1 cellular context compared by ENCODE assay signal in the genomic region with DNA sequence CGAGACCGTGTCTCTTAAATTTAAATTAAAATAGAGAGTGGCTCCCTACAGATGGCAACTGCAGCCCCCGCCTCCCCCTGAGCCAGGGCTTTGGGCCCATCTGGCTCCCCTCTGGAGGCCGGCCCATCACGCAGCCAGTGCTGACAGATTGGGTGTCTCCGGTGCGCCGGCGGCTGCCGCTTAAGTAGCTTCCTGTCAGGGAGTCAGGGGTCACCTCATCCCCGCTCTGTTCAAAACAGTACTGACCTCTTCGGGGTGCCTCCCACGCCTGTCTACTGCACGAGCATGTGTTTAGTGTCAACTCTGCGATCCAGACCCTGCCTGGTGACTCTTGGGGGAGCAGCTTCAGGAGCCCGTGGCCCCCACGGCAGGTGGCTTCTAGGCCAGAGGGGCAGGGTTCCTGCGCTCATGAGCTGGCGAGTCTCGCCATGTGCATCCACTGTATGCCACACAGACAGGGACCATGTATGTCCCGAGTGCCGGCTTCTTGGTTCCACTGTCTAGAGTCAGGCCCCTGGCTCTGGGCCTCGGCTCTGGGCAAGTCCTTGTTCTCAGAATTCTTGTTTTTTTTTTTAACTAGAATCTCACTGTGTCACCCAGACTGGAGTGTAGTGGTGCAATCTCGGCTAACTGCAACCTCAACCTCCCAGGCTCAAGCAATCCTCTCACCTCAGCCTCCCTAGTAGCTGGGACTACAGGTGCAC.
TF ChIP-seq lines count a peak whose summit lies in the region.

No MANE protein-coding gene starts in this region.

TF ChIP-seq in GM23338, 12 proteins besides CTCF, POLR2A, EP300 and RAD21:
- TF ChIP-seq, protein P1, sequence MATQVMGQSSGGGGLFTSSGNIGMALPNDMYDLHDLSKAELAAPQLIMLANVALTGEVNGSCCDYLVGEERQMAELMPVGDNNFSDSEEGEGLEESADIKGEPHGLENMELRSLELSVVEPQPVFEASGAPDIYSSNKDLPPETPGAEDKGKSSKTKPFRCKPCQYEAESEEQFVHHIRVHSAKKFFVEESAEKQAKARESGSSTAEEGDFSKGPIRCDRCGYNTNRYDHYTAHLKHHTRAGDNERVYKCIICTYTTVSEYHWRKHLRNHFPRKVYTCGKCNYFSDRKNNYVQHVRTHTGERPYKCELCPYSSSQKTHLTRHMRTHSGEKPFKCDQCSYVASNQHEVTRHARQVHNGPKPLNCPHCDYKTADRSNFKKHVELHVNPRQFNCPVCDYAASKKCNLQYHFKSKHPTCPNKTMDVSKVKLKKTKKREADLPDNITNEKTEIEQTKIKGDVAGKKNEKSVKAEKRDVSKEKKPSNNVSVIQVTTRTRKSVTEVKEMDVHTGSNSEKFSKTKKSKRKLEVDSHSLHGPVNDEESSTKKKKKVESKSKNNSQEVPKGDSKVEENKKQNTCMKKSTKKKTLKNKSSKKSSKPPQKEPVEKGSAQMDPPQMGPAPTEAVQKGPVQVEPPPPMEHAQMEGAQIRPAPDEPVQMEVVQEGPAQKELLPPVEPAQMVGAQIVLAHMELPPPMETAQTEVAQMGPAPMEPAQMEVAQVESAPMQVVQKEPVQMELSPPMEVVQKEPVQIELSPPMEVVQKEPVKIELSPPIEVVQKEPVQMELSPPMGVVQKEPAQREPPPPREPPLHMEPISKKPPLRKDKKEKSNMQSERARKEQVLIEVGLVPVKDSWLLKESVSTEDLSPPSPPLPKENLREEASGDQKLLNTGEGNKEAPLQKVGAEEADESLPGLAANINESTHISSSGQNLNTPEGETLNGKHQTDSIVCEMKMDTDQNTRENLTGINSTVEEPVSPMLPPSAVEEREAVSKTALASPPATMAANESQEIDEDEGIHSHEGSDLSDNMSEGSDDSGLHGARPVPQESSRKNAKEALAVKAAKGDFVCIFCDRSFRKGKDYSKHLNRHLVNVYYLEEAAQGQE (IDR thresholded peaks at IDR 0.05; ENCODE audit: unreplicated experiment): no peak
- TF ChIP-seq, protein P2, sequence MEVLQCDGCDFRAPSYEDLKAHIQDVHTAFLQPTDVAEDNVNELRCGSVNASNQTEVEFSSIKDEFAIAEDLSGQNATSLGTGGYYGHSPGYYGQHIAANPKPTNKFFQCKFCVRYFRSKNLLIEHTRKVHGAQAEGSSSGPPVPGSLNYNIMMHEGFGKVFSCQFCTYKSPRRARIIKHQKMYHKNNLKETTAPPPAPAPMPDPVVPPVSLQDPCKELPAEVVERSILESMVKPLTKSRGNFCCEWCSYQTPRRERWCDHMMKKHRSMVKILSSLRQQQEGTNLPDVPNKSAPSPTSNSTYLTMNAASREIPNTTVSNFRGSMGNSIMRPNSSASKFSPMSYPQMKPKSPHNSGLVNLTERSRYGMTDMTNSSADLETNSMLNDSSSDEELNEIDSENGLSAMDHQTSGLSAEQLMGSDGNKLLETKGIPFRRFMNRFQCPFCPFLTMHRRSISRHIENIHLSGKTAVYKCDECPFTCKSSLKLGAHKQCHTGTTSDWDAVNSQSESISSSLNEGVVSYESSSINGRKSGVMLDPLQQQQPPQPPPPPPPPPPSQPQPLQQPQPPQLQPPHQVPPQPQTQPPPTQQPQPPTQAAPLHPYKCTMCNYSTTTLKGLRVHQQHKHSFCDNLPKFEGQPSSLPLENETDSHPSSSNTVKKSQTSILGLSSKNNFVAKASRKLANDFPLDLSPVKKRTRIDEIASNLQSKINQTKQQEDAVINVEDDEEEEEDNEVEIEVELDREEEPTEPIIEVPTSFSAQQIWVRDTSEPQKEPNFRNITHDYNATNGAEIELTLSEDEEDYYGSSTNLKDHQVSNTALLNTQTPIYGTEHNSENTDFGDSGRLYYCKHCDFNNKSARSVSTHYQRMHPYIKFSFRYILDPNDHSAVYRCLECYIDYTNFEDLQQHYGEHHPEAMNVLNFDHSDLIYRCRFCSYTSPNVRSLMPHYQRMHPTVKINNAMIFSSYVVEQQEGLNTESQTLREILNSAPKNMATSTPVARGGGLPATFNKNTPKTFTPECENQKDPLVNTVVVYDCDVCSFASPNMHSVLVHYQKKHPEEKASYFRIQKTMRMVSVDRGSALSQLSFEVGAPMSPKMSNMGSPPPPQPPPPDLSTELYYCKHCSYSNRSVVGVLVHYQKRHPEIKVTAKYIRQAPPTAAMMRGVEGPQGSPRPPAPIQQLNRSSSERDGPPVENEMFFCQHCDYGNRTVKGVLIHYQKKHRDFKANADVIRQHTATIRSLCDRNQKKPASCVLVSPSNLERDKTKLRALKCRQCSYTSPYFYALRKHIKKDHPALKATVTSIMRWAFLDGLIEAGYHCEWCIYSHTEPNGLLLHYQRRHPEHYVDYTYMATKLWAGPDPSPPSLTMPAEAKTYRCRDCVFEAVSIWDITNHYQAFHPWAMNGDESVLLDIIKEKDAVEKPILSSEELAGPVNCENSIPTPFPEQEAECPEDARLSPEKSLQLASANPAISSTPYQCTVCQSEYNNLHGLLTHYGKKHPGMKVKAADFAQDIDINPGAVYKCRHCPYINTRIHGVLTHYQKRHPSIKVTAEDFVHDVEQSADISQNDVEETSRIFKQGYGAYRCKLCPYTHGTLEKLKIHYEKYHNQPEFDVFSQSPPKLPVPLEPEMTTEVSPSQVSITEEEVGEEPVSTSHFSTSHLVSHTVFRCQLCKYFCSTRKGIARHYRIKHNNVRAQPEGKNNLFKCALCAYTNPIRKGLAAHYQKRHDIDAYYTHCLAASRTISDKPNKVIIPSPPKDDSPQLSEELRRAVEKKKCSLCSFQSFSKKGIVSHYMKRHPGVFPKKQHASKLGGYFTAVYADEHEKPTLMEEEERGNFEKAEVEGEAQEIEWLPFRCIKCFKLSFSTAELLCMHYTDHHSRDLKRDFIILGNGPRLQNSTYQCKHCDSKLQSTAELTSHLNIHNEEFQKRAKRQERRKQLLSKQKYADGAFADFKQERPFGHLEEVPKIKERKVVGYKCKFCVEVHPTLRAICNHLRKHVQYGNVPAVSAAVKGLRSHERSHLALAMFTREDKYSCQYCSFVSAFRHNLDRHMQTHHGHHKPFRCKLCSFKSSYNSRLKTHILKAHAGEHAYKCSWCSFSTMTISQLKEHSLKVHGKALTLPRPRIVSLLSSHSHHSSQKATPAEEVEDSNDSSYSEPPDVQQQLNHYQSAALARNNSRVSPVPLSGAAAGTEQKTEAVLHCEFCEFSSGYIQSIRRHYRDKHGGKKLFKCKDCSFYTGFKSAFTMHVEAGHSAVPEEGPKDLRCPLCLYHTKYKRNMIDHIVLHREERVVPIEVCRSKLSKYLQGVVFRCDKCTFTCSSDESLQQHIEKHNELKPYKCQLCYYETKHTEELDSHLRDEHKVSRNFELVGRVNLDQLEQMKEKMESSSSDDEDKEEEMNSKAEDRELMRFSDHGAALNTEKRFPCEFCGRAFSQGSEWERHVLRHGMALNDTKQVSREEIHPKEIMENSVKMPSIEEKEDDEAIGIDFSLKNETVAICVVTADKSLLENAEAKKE (CRISPR knock-in tag; IDR thresholded peaks at IDR 0.05): no peak
- TF ChIP-seq EZH2phosphoT487 (IDR thresholded peaks at IDR 0.05; ENCODE audit: unreplicated experiment) (no peak), JUNB (IDR thresholded peaks at IDR 0.05; ENCODE audit: unreplicated experiment) (no peak)
TF ChIP-seq in GM23338: peak in this region for 0.
